ENCODE assay signal across 24 cellular contexts in genomic region chr22:28927526-28928089, GRCh38.
"Had no signal": no experiment of that assay in that cellular context is flagged by ENCODE, and none has a peak within 500 bp of the region (broad histone marks: within the 10 kb centered on the region; RNA-seq: fewer than 3 reads in every experiment).

No MANE protein-coding gene starts in this region.

- H3K4me1 Mint-ChIP-seq: activated naive CD8-positive, alpha-beta T cell treated with anti-CD3 and anti-CD28 coated beads, Interleukin-2, amount 10 ng/mL, durations not matched to agents 7 days and 5 days had no signal

- H3K4me2 ChIP-seq: smooth muscle cell had no signal

- ATAC-seq: activated CD4-positive, alpha-beta T cell treated with anti-CD3 and anti-CD28 coated beads for 36 hours; gastrocnemius medialis; left ventricle myocardium superior; natural killer cell treated with Interleukin-12 subunit alpha and Interleukin-12 subunit beta and Interleukin-15 and Interleukin-18, amount 100 ng/mL, for 72 hours; sciatic nerve; stimulated activated naive B cell treated with anti-CD40 and anti-IgM and Interleukin-4, amounts not matched to agents 10 μg/mL and 1 μg/mL and 100 μg/mL, for 72 hours had no signal

- H3K36me3 Mint-ChIP-seq: activated CD4-positive, alpha-beta memory T cell treated with anti-CD3 and anti-CD28 coated beads for 36 hours; activated naive CD8-positive, alpha-beta T cell treated with anti-CD3 and anti-CD28 coated beads, Interleukin-2, amount 10 ng/mL, durations not matched to agents 7 days and 5 days; natural killer cell treated with Interleukin-12 subunit alpha and Interleukin-12 subunit beta and Interleukin-15 and Interleukin-18, amount 100 ng/mL, for 72 hours; stimulated activated naive B cell treated with anti-CD40 and anti-IgM and Interleukin-4, amounts not matched to agents 10 μg/mL and 1 μg/mL and 100 μg/mL, for 72 hours had no signal

- H3K36me3 ChIP-seq: colonic mucosa, esophagus squamous epithelium, gastrocnemius medialis, upper lobe of left lung had no signal

- H3K27ac ChIP-seq: colonic mucosa, esophagus squamous epithelium, gastrocnemius medialis, upper lobe of left lung had no signal

- H3K9me3 ChIP-seq: colonic mucosa, esophagus squamous epithelium, gastrocnemius medialis, upper lobe of left lung had no signal

- DNase-seq: activated B cell treated with CpG ODN at 0.5 μM for 24 hours; activated CD4-positive, alpha-beta memory T cell treated with anti-CD3 and anti-CD28 coated beads for 36 hours; activated CD4-positive, alpha-beta T cell treated with anti-CD3 and anti-CD28 coated beads for 36 hours; activated naive CD4-positive, alpha-beta T cell treated with anti-CD3 and anti-CD28 coated beads for 36 hours; activated naive CD8-positive, alpha-beta T cell treated with anti-CD3 and anti-CD28 coated beads, Interleukin-2, amount 10 ng/mL, durations not matched to agents 7 days and 5 days; activated T-cell treated with anti-CD3 and anti-CD28 coated beads, Interleukin-2, amount 50 U/mL, for 48 hours; amniotic stem cell; colonic mucosa; esophagus squamous epithelium; gastrocnemius medialis; hippocampal formation; kidney glomerular epithelial cell; left ventricle myocardium superior; mammary epithelial cell; occipital lobe; posterior cingulate gyrus; stimulated activated CD4-positive, alpha-beta T cell treated with anti-CD3 and anti-CD28 coated beads, Interleukin-2, amount 100 ng/mL, for 48 hours; stimulated activated CD8-positive, alpha-beta memory T cell treated with anti-CD3 and anti-CD28 coated beads, Interleukin-4, amount 100 ng/mL, for 48 hours; stimulated activated naive B cell treated with anti-CD40 and anti-IgM and Interleukin-4, amounts not matched to agents 10 μg/mL and 1 μg/mL and 100 μg/mL, for 72 hours; upper lobe of left lung had no signal

- H3K27ac Mint-ChIP-seq: activated B cell treated with CpG ODN at 0.5 μM for 24 hours; activated CD4-positive, alpha-beta memory T cell treated with anti-CD3 and anti-CD28 coated beads for 36 hours; activated CD4-positive, alpha-beta T cell treated with anti-CD3 and anti-CD28 coated beads for 36 hours; activated naive CD4-positive, alpha-beta T cell treated with anti-CD3 and anti-CD28 coated beads for 36 hours; activated naive CD8-positive, alpha-beta T cell treated with anti-CD3 and anti-CD28 coated beads, Interleukin-2, amount 10 ng/mL, durations not matched to agents 7 days and 5 days; natural killer cell treated with Interleukin-12 subunit alpha and Interleukin-12 subunit beta and Interleukin-15 and Interleukin-18, amount 100 ng/mL, for 72 hours; stimulated activated naive B cell treated with anti-CD40 and anti-IgM and Interleukin-4, amounts not matched to agents 10 μg/mL and 1 μg/mL and 100 μg/mL, for 72 hours had no signal

- H3K9me3 Mint-ChIP-seq: activated B cell treated with CpG ODN at 0.5 μM for 24 hours; activated CD4-positive, alpha-beta memory T cell treated with anti-CD3 and anti-CD28 coated beads for 36 hours; activated naive CD4-positive, alpha-beta T cell treated with anti-CD3 and anti-CD28 coated beads for 36 hours; activated naive CD8-positive, alpha-beta T cell treated with anti-CD3 and anti-CD28 coated beads, Interleukin-2, amount 10 ng/mL, durations not matched to agents 7 days and 5 days; natural killer cell treated with Interleukin-12 subunit alpha and Interleukin-12 subunit beta and Interleukin-15 and Interleukin-18, amount 100 ng/mL, for 72 hours; stimulated activated naive B cell treated with anti-CD40 and anti-IgM and Interleukin-4, amounts not matched to agents 10 μg/mL and 1 μg/mL and 100 μg/mL, for 72 hours had no signal

- FAIRE-seq: bronchial epithelial cell had no signal

- H3K27me3 ChIP-seq: colonic mucosa, esophagus squamous epithelium, gastrocnemius medialis, upper lobe of left lung had no signal

- H3K4me3 ChIP-seq: colonic mucosa, esophagus squamous epithelium, gastrocnemius medialis, smooth muscle cell, upper lobe of left lung had no signal

- H3K4me3 Mint-ChIP-seq: activated B cell treated with CpG ODN at 0.5 μM for 24 hours; activated CD4-positive, alpha-beta memory T cell treated with anti-CD3 and anti-CD28 coated beads for 36 hours; activated CD4-positive, alpha-beta T cell treated with anti-CD3 and anti-CD28 coated beads for 36 hours; activated naive CD4-positive, alpha-beta T cell treated with anti-CD3 and anti-CD28 coated beads for 36 hours; activated naive CD8-positive, alpha-beta T cell treated with anti-CD3 and anti-CD28 coated beads, Interleukin-2, amount 10 ng/mL, durations not matched to agents 7 days and 5 days; natural killer cell treated with Interleukin-12 subunit alpha and Interleukin-12 subunit beta and Interleukin-15 and Interleukin-18, amount 100 ng/mL, for 72 hours; stimulated activated naive B cell treated with anti-CD40 and anti-IgM and Interleukin-4, amounts not matched to agents 10 μg/mL and 1 μg/mL and 100 μg/mL, for 72 hours had no signal
